Comparison of ENCODE assay signal across 24 cellular contexts in the genomic region with DNA sequence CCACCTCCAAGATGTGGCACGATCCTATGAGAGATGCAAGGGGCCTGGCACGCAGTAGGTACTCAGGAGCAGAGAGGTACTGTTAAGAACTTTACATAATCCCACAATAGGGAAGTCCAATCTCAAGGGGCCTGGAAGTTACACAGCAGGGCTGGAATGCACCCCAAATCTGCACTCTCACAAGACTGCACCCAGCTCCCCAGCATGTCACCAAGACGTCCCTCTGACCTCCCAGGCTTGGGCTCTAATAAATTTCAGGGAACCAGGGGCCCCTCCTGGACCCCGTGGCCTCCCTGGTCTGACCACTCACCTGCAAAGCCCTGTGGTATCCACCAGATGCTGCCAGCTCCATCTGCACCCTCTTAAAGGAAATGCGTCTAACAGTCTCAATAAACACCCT.
DNase-seq lines count a peak whose midpoint lies in the region; ATAC-seq and TF ChIP-seq lines count a peak whose summit lies in the region.
"Had no signal": no experiment of that assay in that cellular context is flagged by ENCODE, and none has a peak within 500 bp of the region (broad histone marks: within the 10 kb centered on the region; RNA-seq: fewer than 3 reads in every experiment).

No MANE protein-coding gene starts in this region.

- H3K27ac ChIP-seq in coronary artery (no peak overlapping the region), esophagus squamous epithelium (no peak overlapping the region)
- H3K27ac ChIP-seq: RWPE1 had no signal

- H3K9me3 ChIP-seq in esophagus squamous epithelium, result no peaks in the 10 kb centered on the region

- no peaks in the 10 kb centered on the region for H3K36me3 ChIP-seq in esophagus squamous epithelium

- ATAC-seq in activated CD8-positive, alpha-beta memory T cell treated with anti-CD3 and anti-CD28 coated beads, Interleukin-2, amount 10 ng/mL, durations not matched to agents 7 days and 5 days, result no peak
- ATAC-seq: GM23338, HepG2 had no signal

- TF ChIP-seq CTCF in coronary artery (IDR thresholded peaks at IDR 0.05), result no peak
- TF ChIP-seq CTCF in neural crest cell (conservative IDR thresholded peaks at IDR 0.05), result no peak
- no peak for TF ChIP-seq CTCF in esophagus squamous epithelium (IDR thresholded peaks at IDR 0.05)

- H3K27ac Mint-ChIP-seq in activated CD8-positive, alpha-beta memory T cell treated with anti-CD3 and anti-CD28 coated beads, Interleukin-2, amount 10 ng/mL, durations not matched to agents 7 days and 5 days, result no peak overlapping the region
- H3K27ac Mint-ChIP-seq in neural crest cell (ENCODE audit: unreplicated experiment), result peak overlapping the region; percentile 6
- H3K27ac Mint-ChIP-seq: GM23338 had no signal

- no peak overlapping the region for H3K4me3 ChIP-seq in coronary artery
- no peak overlapping the region for H3K4me3 ChIP-seq in esophagus squamous epithelium
- H3K4me3 ChIP-seq: GM23338 had no signal

- peak; percentile 7 for DNase-seq in activated CD8-positive, alpha-beta memory T cell treated with anti-CD3 and anti-CD28 coated beads, Interleukin-2, amount 50 U/mL, for 48 hours
- DNase-seq in activated CD8-positive, alpha-beta memory T cell treated with anti-CD3 and anti-CD28 coated beads, Interleukin-2, amount 10 ng/mL, durations not matched to agents 7 days and 5 days, result no peak
- peak; percentile 43 for DNase-seq in coronary artery (ENCODE audit: low spot score)
- no peak for DNase-seq in neural crest cell (ENCODE audit: low read depth, low spot score)
- DNase-seq in esophagus squamous epithelium (lab: John Stamatoyannopoulos, UW), result no peak
- DNase-seq in dedifferentiated amniotic fluid mesenchymal stem cell (ENCODE audit: extremely low spot score), result no peak
- no peak for DNase-seq in SKM-1 (lab: John Stamatoyannopoulos, UW; ENCODE audit: unreplicated experiment)
- DNase-seq: CD4-positive, CD25-positive, alpha-beta regulatory T cell; DMS153; DND-41; H9; Karpas-422; NCI-H1092; NCI-H1417 treated with DMSO at 0.1 percent for 48 hours; NCI-H1694 treated with DMSO at 0.1 percent for 48 hours; NCI-H2081; NCI-H2171; NCI-H226; NCI-H510A; NCI-H69; SHP77 had no signal

- no peaks in the 10 kb centered on the region for H3K4me1 ChIP-seq in esophagus squamous epithelium

- peaks cover 6% of the 10 kb centered on the region for H3K27me3 Mint-ChIP-seq in activated CD8-positive, alpha-beta memory T cell treated with anti-CD3 and anti-CD28 coated beads, Interleukin-2, amount 10 ng/mL, durations not matched to agents 7 days and 5 days
- H3K27me3 Mint-ChIP-seq in neural crest cell (ENCODE audit: low read depth), result no peaks in the 10 kb centered on the region
- H3K27me3 Mint-ChIP-seq: CD4-positive, CD25-positive, alpha-beta regulatory T cell had no signal

- 80 to 93% methylated on average over 2 to 4 of the region's 5 CpGs for WGBS in esophagus squamous epithelium, 2 donors

- TF ChIP-seq POLR2A in esophagus squamous epithelium (IDR thresholded peaks at IDR 0.05), result no peak

- no peaks in the 10 kb centered on the region for H3K9me3 Mint-ChIP-seq in activated CD8-positive, alpha-beta memory T cell treated with anti-CD3 and anti-CD28 coated beads, Interleukin-2, amount 10 ng/mL, durations not matched to agents 7 days and 5 days (ENCODE audit: low read depth)
- H3K9me3 Mint-ChIP-seq in neural crest cell, result no peaks in the 10 kb centered on the region
- H3K9me3 Mint-ChIP-seq: GM23338 had no signal

- H3K4me1 Mint-ChIP-seq in activated CD8-positive, alpha-beta memory T cell treated with anti-CD3 and anti-CD28 coated beads, Interleukin-2, amount 10 ng/mL, durations not matched to agents 7 days and 5 days, result no peaks in the 10 kb centered on the region
- H3K4me1 Mint-ChIP-seq in neural crest cell, result no peaks in the 10 kb centered on the region
- H3K4me1 Mint-ChIP-seq: CD4-positive, CD25-positive, alpha-beta regulatory T cell; GM23338 had no signal

- no peak overlapping the region for H3K4me3 Mint-ChIP-seq in activated CD8-positive, alpha-beta memory T cell treated with anti-CD3 and anti-CD28 coated beads, Interleukin-2, amount 10 ng/mL, durations not matched to agents 7 days and 5 days
- H3K4me3 Mint-ChIP-seq in neural crest cell, result no peak overlapping the region
- H3K4me3 Mint-ChIP-seq: CD4-positive, CD25-positive, alpha-beta regulatory T cell; GM23338; H9 had no signal

- intact Hi-C loops in esophagus squamous epithelium (cut with DNase I), result no loop called here

- no peaks in the 10 kb centered on the region for H3K36me3 Mint-ChIP-seq in activated CD8-positive, alpha-beta memory T cell treated with anti-CD3 and anti-CD28 coated beads, Interleukin-2, amount 10 ng/mL, durations not matched to agents 7 days and 5 days
- no peaks in the 10 kb centered on the region for H3K36me3 Mint-ChIP-seq in neural crest cell (ENCODE audit: low read depth)
- H3K36me3 Mint-ChIP-seq: CD4-positive, CD25-positive, alpha-beta regulatory T cell had no signal

- peaks cover 0 to 7% (median 0%) of the 10 kb centered on the region in 4 donors for H3K27me3 ChIP-seq in esophagus squamous epithelium

- CTCF ChIA-PET in activated CD8-positive, alpha-beta memory T cell treated with anti-CD3 and anti-CD28 coated beads, Interleukin-2, amount 10 ng/mL, durations not matched to agents 7 days and 5 days (lab: Charles Lee), result no interaction called here

Comparison
In these comparisons a context has a peak if more than half of its experiments do, and no peak if none do; other contexts are left out.
1. DNase-seq: peak in activated CD8-positive, alpha-beta memory T cell treated with anti-CD3 and anti-CD28 coated beads, Interleukin-2, amount 50 U/mL, for 48 hours (single experiment) and coronary artery (single experiment); none in activated CD8-positive, alpha-beta memory T cell treated with anti-CD3 and anti-CD28 coated beads, Interleukin-2, amount 10 ng/mL, durations not matched to agents 7 days and 5 days (single experiment), neural crest cell (single experiment), esophagus squamous epithelium (single experiment), dedifferentiated amniotic fluid mesenchymal stem cell (single experiment) and SKM-1 (single experiment).